ENCODE assay signal across 1 cellular context in genomic region chr9:128396970-128397613, GRCh38.
TF ChIP-seq lines count a peak whose summit lies in the region.

No MANE protein-coding gene starts in this region.

TF ChIP-seq in IMR-90, 13 proteins besides CTCF, POLR2A, EP300 and RAD21:
- TF ChIP-seq MAFK (IDR thresholded peaks at IDR 0.05; ENCODE audit: low read depth, low read length) (no peak), CEBPB (IDR thresholded peaks at IDR 0.05; ENCODE audit: low read depth, low read length) (no peak), CHD1 (IDR thresholded peaks at IDR 0.05; ENCODE audit: low read depth, low read length) (no peak), ELK1 (IDR thresholded peaks at IDR 0.05; ENCODE audit: borderline replicate concordance, low read depth, low read length) (no peak), RFX5 (IDR thresholded peaks at IDR 0.05; ENCODE audit: low read depth, low read length) (no peak), NFE2L2 (IDR thresholded peaks at IDR 0.05; ENCODE audit: low read depth, low read length) (no peak), RCOR1 (IDR thresholded peaks at IDR 0.05; ENCODE audit: insufficient replicate concordance, low read length) (no peak), MXI1 (IDR thresholded peaks at IDR 0.05; ENCODE audit: borderline replicate concordance, low read depth, low read length) (no peak), USF2 (IDR thresholded peaks at IDR 0.05; ENCODE audit: low read depth, low read length) (no peak), FOS (IDR thresholded peaks at IDR 0.05; ENCODE audit: low read depth, low read length) (no peak), BHLHE40 (IDR thresholded peaks at IDR 0.05; ENCODE audit: low read depth, low read length) (no peak), SMC3 (IDR thresholded peaks at IDR 0.05; ENCODE audit: low read depth, low read length) (no peak), MAZ (IDR thresholded peaks at IDR 0.05; ENCODE audit: borderline replicate concordance, low read depth, low read length) (no peak)
